In the genomic region with DNA sequence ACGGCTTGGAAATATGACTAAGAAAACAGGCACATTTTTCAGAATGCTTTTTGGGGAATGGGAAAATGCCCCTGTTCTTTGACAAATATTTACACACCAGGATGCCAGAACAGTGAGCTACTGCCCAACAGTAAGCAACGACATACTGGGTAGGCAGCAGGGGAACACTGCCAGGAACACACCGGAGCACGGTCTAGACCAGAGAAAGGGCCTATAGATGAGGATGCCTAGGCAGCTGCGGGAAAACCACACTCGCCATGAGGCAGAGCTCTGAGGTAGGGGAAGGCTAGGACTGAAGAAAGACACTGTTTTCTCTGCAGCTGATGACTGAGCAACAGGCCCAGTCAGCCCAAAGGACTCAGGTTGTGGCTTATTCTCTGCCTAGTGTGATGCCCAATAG, we compare ENCODE assay signal across 21 cellular contexts. TPM values are rescaled to one million over a fixed set of nuclear protein-coding genes. Genes with fewer than 3 reads are reported as not detected.
DNase-seq lines count a peak whose midpoint lies in the region; ATAC-seq and TF ChIP-seq lines count a peak whose summit lies in the region.
"Had no signal": no experiment of that assay in that cellular context is flagged by ENCODE, and none has a peak within 500 bp of the region (broad histone marks: within the 10 kb centered on the region; RNA-seq: fewer than 3 reads in every experiment).

No MANE protein-coding gene starts in this region.

- H3K4me2 ChIP-seq in PC-3 (ENCODE audit: low read length) = no peak overlapping the region
- H3K4me2 ChIP-seq: BLaER1, GM23338 had no signal

- POLR2A ChIA-PET in PC-3 (lab: Charles Lee; ENCODE audit: unreplicated experiment) = no interaction called here

- H3K9me3 Mint-ChIP-seq in chondrocyte (ENCODE audit: low read depth) = no peaks in the 10 kb centered on the region
- H3K9me3 Mint-ChIP-seq: CD4-positive, CD25-positive, alpha-beta regulatory T cell; CD8-positive, alpha-beta T cell; GM23338; H9 had no signal

- no peak overlapping the region for H3K9ac ChIP-seq in PC-3 (ENCODE audit: low read length)
- H3K9ac ChIP-seq: BLaER1 had no signal

- no peak for ATAC-seq in PC-3
- ATAC-seq: CD8-positive, alpha-beta T cell; GM12878; GM23338; HCT116 had no signal

- H3K4me3 ChIP-seq in PC-3 (ENCODE audit: low read length) (no peak overlapping the region), SJSA1 (no peak overlapping the region)
- H3K4me3 ChIP-seq: BLaER1, GM12878, GM23338 had no signal

- H3K9me2 ChIP-seq in PC-3 (replicated peaks; ENCODE audit: low read length) = no peaks in the 10 kb centered on the region

- no peaks in the 10 kb centered on the region for H3F3A ChIP-seq in PC-3 (ENCODE audit: low read length, unreplicated experiment)

- CTCF ChIA-PET in PC-3 (lab: Charles Lee) = no interaction called here

- peak; percentile 46 for DNase-seq in PC-3
- DNase-seq in SJSA1 (ENCODE audit: low read depth in 1 of 2, low spot score in 2 of 2) = peak; percentile 74 to 92
- no peak for DNase-seq in chondrocyte (ENCODE audit: low spot score)
- DNase-seq in iPS-NIHi11 (ENCODE audit: low spot score) = no peak
- no peak for DNase-seq in NCI-H187 treated with DMSO at 0.1 percent for 48 hours (lab: John Stamatoyannopoulos, UW)
- DNase-seq in central memory CD4-positive, alpha-beta T cell = no peak
- DNase-seq: Caco-2; CD4-positive, CD25-positive, alpha-beta regulatory T cell; CD8-positive, alpha-beta T cell; DMS79; EL; GDM1; H9 had no signal

- H3K36me3 ChIP-seq in PC-3 (ENCODE audit: low read depth, low read length) = peaks cover 24% of the 10 kb centered on the region
- no peaks in the 10 kb centered on the region for H3K36me3 ChIP-seq in SJSA1

- H3K27ac ChIP-seq in PC-3 (ENCODE audit: low read length) = no peak overlapping the region
- H3K27ac ChIP-seq in SJSA1 = no peak overlapping the region
- H3K27ac ChIP-seq: BLaER1, C4-2B had no signal

- no peak overlapping the region for H3K4me3 Mint-ChIP-seq in chondrocyte (ENCODE audit: unreplicated experiment)
- H3K4me3 Mint-ChIP-seq: B cell; CD4-positive, CD25-positive, alpha-beta regulatory T cell; CD8-positive, alpha-beta T cell; GM23338; H9 had no signal

- H2AFZ ChIP-seq in PC-3 (ENCODE audit: low read length) = no peak overlapping the region
- H2AFZ ChIP-seq: GM23338 had no signal

- TF ChIP-seq CTCF in PC-3 (conservative IDR thresholded peaks at IDR 0.05; ENCODE audit: low read depth, low read length) = no peak
- TF ChIP-seq CTCF in chondrocyte (IDR thresholded peaks at IDR 0.05) = no peak

- H4K20me1 ChIP-seq in PC-3 (ENCODE audit: low read length) = no peaks in the 10 kb centered on the region
- H4K20me1 ChIP-seq: BLaER1 had no signal

- no peaks in the 10 kb centered on the region for H3K27me3 Mint-ChIP-seq in chondrocyte (ENCODE audit: low read depth)
- H3K27me3 Mint-ChIP-seq: B cell; CD4-positive, CD25-positive, alpha-beta regulatory T cell had no signal

- H3K4me1 ChIP-seq in PC-3 (ENCODE audit: insufficient read depth, low read length) = peaks cover 9% of the 10 kb centered on the region; the same call in 1 of the 2 replicates
- no peaks in the 10 kb centered on the region for H3K4me1 ChIP-seq in SJSA1 (replicated peaks)
- H3K4me1 ChIP-seq: BLaER1, Caco-2 had no signal

- peak overlapping the region; percentile 18 for H3K27ac Mint-ChIP-seq in chondrocyte (ENCODE audit: unreplicated experiment)
- H3K27ac Mint-ChIP-seq: B cell; CD4-positive, CD25-positive, alpha-beta regulatory T cell; CD8-positive, alpha-beta T cell; GM23338; H9 had no signal

- no TSS peak for BruUV-seq in PC-3 (replicated peaks; lab: Mats Ljungman, UMichigan)

- H3K27me3 ChIP-seq in PC-3 (ENCODE audit: low read length) = no peaks in the 10 kb centered on the region
- H3K27me3 ChIP-seq in SJSA1 (replicated peaks) = peaks cover 86% of the 10 kb centered on the region
- H3K27me3 ChIP-seq: BLaER1 had no signal

- no peaks in the 10 kb centered on the region for H3K79me2 ChIP-seq in PC-3 (ENCODE audit: low read length)

- H3K36me3 Mint-ChIP-seq in chondrocyte (ENCODE audit: low read depth) = peaks cover 18% of the 10 kb centered on the region

- peaks cover 9% of the 10 kb centered on the region for H3K4me1 Mint-ChIP-seq in chondrocyte (ENCODE audit: low read depth)
- H3K4me1 Mint-ChIP-seq: B cell, GM23338, H9 had no signal

- H3K9me3 ChIP-seq in PC-3 (ENCODE audit: low read length) (no peaks in the 10 kb centered on the region), SJSA1 (replicated peaks) (peaks cover 7% of the 10 kb centered on the region; the same call in 1 of the 2 replicates)
- H3K9me3 ChIP-seq: BLaER1, Caco-2 had no signal

- intact Hi-C loops in PC-3 (cut with micrococcal nuclease) = loop anchor here (2.0 kb wide), 1 partner anchor 17 kb away; no protein-coding TSS in a partner anchor

RNA-seq across cellular contexts. Expression of a gene that starts 45.9 kb away (rescaled TPM):
- total RNA-seq in PC-3 (2014; rRNA removed) (6.7 TPM in 2 replicates), chondrocyte (2.0 to 47.7 TPM (median 35.6 TPM) in 3 replicates)
- total RNA-seq in SJSA1 (2014; rRNA removed; shearing (Covaris generic)) = not detected in 2 replicates
- total RNA-seq: A172; B cell; CD4-positive, CD25-positive, alpha-beta regulatory T cell; CD8-positive, alpha-beta T cell; H4 had no signal

RNA-seq across cellular contexts. Expression of a gene that starts 55.7 kb away (rescaled TPM):
- total RNA-seq in PC-3 (2014; rRNA removed) (16.9 and 20.9 TPM in 2 replicates), chondrocyte (16.1 to 20.9 TPM (median 19.7 TPM) in 3 replicates)
- 36.2 and 49.5 TPM in 2 replicates for total RNA-seq in SJSA1 (2014; rRNA removed; shearing (Covaris generic))

Comparison
In these comparisons a context has a peak if more than half of its experiments do, and no peak if none do; other contexts are left out.
1. DNase-seq: peak in PC-3 (single experiment) and SJSA1 (2 of 2); none in chondrocyte (single experiment), iPS-NIHi11 (single experiment), NCI-H187 treated with DMSO at 0.1 percent for 48 hours (single experiment) and central memory CD4-positive, alpha-beta T cell (single experiment).